ENCODE assay signal across 14 cellular contexts in the genomic region with DNA sequence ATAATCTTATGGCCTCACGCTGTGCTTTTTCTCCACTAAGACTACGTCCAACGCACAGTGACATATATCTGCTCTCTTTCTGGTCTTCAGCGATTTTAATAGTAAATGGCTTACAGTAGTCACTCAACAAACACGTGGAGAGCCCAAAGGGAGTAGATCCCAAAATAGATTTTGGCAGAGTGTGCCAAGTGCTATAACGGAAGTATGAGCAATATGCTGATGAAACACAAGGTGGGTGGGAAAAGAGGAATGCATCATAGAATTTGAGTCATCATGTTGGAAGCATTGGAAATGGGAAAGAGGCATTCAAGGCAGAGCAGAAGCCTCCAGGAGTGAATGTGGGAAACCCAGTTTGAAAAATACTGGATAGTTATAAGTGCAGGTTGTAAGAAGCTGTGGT.
DNase-seq lines count a peak whose midpoint lies in the region; ATAC-seq and TF ChIP-seq lines count a peak whose summit lies in the region.
"Had no signal": no experiment of that assay in that cellular context is flagged by ENCODE, and none has a peak within 500 bp of the region (broad histone marks: within the 10 kb centered on the region; RNA-seq: fewer than 3 reads in every experiment).

No MANE protein-coding gene starts in this region.

- H3K79me2 ChIP-seq in osteoblast (ENCODE audit: insufficient read depth, low read length), result no peaks in the 10 kb centered on the region

- no peaks in the 10 kb centered on the region for H3K4me1 Mint-ChIP-seq in activated CD4-positive, alpha-beta T cell treated with anti-CD3 and anti-CD28 coated beads, Interleukin-2, amount 10 ng/mL, durations not matched to agents 7 days and 5 days

- CTCF ChIA-PET in RWPE1 (lab: Yijun Ruan, JAX), result no interaction called here
- CTCF ChIA-PET in activated CD4-positive, alpha-beta T cell treated with anti-CD3 and anti-CD28 coated beads, Interleukin-2, amount 10 ng/mL, durations not matched to agents 7 days and 5 days (lab: Charles Lee), result no interaction called here

- TF ChIP-seq CTCF in RWPE1 (conservative IDR thresholded peaks at IDR 0.05; ENCODE audit: low read depth) (no peak), epithelial cell of esophagus (IDR thresholded peaks at IDR 0.05; ENCODE audit: insufficient read depth, low read depth, low read length, missing control alignments) (no peak), osteoblast (IDR thresholded peaks at IDR 0.05; ENCODE audit: extremely low read depth, low read depth, low read length) (no peak)

- no peaks in the 10 kb centered on the region for H3K9me3 ChIP-seq in osteoblast (ENCODE audit: low read depth, low read length)
- H3K9me3 ChIP-seq: pancreas had no signal

- peak overlapping the region; percentile 29; the same call in 1 of the 2 replicates for H3K27ac ChIP-seq in RWPE1
- peak overlapping the region; percentile 75 for H3K27ac ChIP-seq in osteoblast (ENCODE audit: low read depth, low read length)
- H3K27ac ChIP-seq: pancreas had no signal

- ATAC-seq in HG02642 (IDR thresholded peaks at IDR 0.05; ENCODE audit: poor library complexity, unreplicated experiment), result no peak
- ATAC-seq: effector memory CD8-positive, alpha-beta T cell; left colon had no signal

- peaks cover 5% of the 10 kb centered on the region for H3K27me3 Mint-ChIP-seq in activated CD4-positive, alpha-beta T cell treated with anti-CD3 and anti-CD28 coated beads, Interleukin-2, amount 10 ng/mL, durations not matched to agents 7 days and 5 days

- no peaks in the 10 kb centered on the region for H3K36me3 Mint-ChIP-seq in activated CD4-positive, alpha-beta T cell treated with anti-CD3 and anti-CD28 coated beads, Interleukin-2, amount 10 ng/mL, durations not matched to agents 7 days and 5 days (ENCODE audit: low read depth)

- H3K4me3 Mint-ChIP-seq in activated CD4-positive, alpha-beta T cell treated with anti-CD3 and anti-CD28 coated beads, Interleukin-2, amount 10 ng/mL, durations not matched to agents 7 days and 5 days, result no peak overlapping the region
- H3K4me3 Mint-ChIP-seq: effector memory CD8-positive, alpha-beta T cell had no signal

- H3K27ac Mint-ChIP-seq in activated CD4-positive, alpha-beta T cell treated with anti-CD3 and anti-CD28 coated beads, Interleukin-2, amount 10 ng/mL, durations not matched to agents 7 days and 5 days, result no peak overlapping the region
- H3K27ac Mint-ChIP-seq: effector memory CD8-positive, alpha-beta T cell had no signal

- peaks cover 36% of the 10 kb centered on the region for H3K4me1 ChIP-seq in osteoblast (ENCODE audit: insufficient read depth, low read length)
- H3K4me1 ChIP-seq: pancreas had no signal

- H3K9me3 Mint-ChIP-seq in activated CD4-positive, alpha-beta T cell treated with anti-CD3 and anti-CD28 coated beads, Interleukin-2, amount 10 ng/mL, durations not matched to agents 7 days and 5 days, result no peaks in the 10 kb centered on the region

- H3K27me3 ChIP-seq in osteoblast (ENCODE audit: insufficient read depth, low read length), result no peaks in the 10 kb centered on the region
- H3K27me3 ChIP-seq: pancreas had no signal

- no peaks in the 10 kb centered on the region for H3K36me3 ChIP-seq in osteoblast (ENCODE audit: insufficient read depth, low read length)
- H3K36me3 ChIP-seq: pancreas had no signal

- no peak overlapping the region for H3K4me2 ChIP-seq in osteoblast (ENCODE audit: insufficient read depth, low read length)

- H3K4me3 ChIP-seq in epithelial cell of esophagus (ENCODE audit: low read length), result no peak overlapping the region
- no peak overlapping the region for H3K4me3 ChIP-seq in osteoblast (ENCODE audit: insufficient read depth, low read length)
- H3K4me3 ChIP-seq: pancreas had no signal

- DNase-seq in ELR (ENCODE audit: low read depth) (peak; percentile 97), RWPE1 (ENCODE audit: low spot score) (peak; percentile 76), epithelial cell of esophagus (ENCODE audit: low read depth) (peak; percentile 96), osteoblast (ENCODE audit: insufficient read length, low spot score, missing footprints) (peak; percentile 78), T-helper 9 cell (no peak)
- DNase-seq in activated CD4-positive, alpha-beta T cell treated with anti-CD3 and anti-CD28 coated beads, Interleukin-2, amount 50 U/mL, for 4 hours, result no peak
- no peak for DNase-seq in activated CD4-positive, alpha-beta T cell treated with anti-CD3 and anti-CD28 coated beads, Interleukin-2, amount 10 ng/mL, durations not matched to agents 7 days and 5 days
- DNase-seq: activated CD4-positive, alpha-beta T cell treated with anti-CD3 and anti-CD28 coated beads for 48 hours; activated naive CD4-positive, alpha-beta T cell treated with Interleukin-2 at 50 U/mL for 16 hours; effector memory CD8-positive, alpha-beta T cell; left colon; pancreas; Right ventricle myocardium superior had no signal

- H2AFZ ChIP-seq in osteoblast (ENCODE audit: low read length), result peak overlapping the region; percentile 27

- H4K20me1 ChIP-seq in osteoblast (ENCODE audit: insufficient read depth, low read length), result no peaks in the 10 kb centered on the region

- POLR2A ChIA-PET in RWPE1 (lab: Yijun Ruan, JAX; ENCODE audit: low non-redundant PET), result no interaction called here
- POLR2A ChIA-PET in activated CD4-positive, alpha-beta T cell treated with anti-CD3 and anti-CD28 coated beads, Interleukin-2, amount 10 ng/mL, durations not matched to agents 7 days and 5 days (lab: Charles Lee), result no interaction called here

Comparison
In these comparisons a context has a peak if more than half of its experiments do, and no peak if none do; other contexts are left out.
1. DNase-seq: peak in ELR (single experiment), RWPE1 (single experiment), epithelial cell of esophagus (single experiment) and osteoblast (single experiment); none in activated CD4-positive, alpha-beta T cell treated with anti-CD3 and anti-CD28 coated beads, Interleukin-2, amount 50 U/mL, for 4 hours (0 of 2), activated CD4-positive, alpha-beta T cell treated with anti-CD3 and anti-CD28 coated beads, Interleukin-2, amount 10 ng/mL, durations not matched to agents 7 days and 5 days (single experiment) and T-helper 9 cell (single experiment).